ENCODE assay signal across 1 cellular context in genomic region chr19:3343619-3344502, GRCh38.
TF ChIP-seq lines count a peak whose summit lies in the region.

No MANE protein-coding gene starts in this region.

TF ChIP-seq in HepG2, 621 proteins besides CTCF, POLR2A, EP300 and RAD21 (continued from another document and continues in another):
- TF ChIP-seq HNF1A (IDR thresholded peaks at IDR 0.05; ENCODE audit: low read depth) (no peak), HNF1A (CRISPR knock-in tag; IDR thresholded peaks at IDR 0.05; ENCODE audit: borderline replicate concordance) (0 out of 2 replicates have a peak, but pooled peaks have one; percentile 22), NFYB (CRISPR knock-in tag; IDR thresholded peaks at IDR 0.05) (peak; percentile 100), SP1 (IDR thresholded peaks at IDR 0.05) (0 out of 2 replicates have a peak, but pooled peaks have one; percentile 33), SP1 (CRISPR knock-in tag; IDR thresholded peaks at IDR 0.05) (peak; percentile 87), PHF20 (CRISPR knock-in tag; IDR thresholded peaks at IDR 0.05) (no peak), SP2 (CRISPR knock-in tag; IDR thresholded peaks at IDR 0.05) (peak; percentile 88), ZNF574 (CRISPR knock-in tag; IDR thresholded peaks at IDR 0.05) (no peak; the same call in 1 of the 2 replicates), SNAPC5 (CRISPR knock-in tag; IDR thresholded peaks at IDR 0.05; ENCODE audit: borderline replicate concordance) (no peak), NFYC (CRISPR knock-in tag; IDR thresholded peaks at IDR 0.05) (peak; percentile 96), GABPA (IDR thresholded peaks at IDR 0.05; ENCODE audit: low read depth, low read length) (no peak), GABPA (CRISPR knock-in tag; IDR thresholded peaks at IDR 0.05; ENCODE audit: low read depth) (0 out of 2 replicates have a peak, but pooled peaks have one; percentile 4), MXI1 (IDR thresholded peaks at IDR 0.05; ENCODE audit: borderline replicate concordance, low read depth, low read length) (no peak; the same call in 2 of the 3 replicates), ZNF205 (CRISPR knock-in tag; IDR thresholded peaks at IDR 0.05) (no peak), MTF2 (CRISPR knock-in tag; IDR thresholded peaks at IDR 0.05; ENCODE audit: borderline replicate concordance) (no peak), HNF4G (IDR thresholded peaks at IDR 0.05; ENCODE audit: borderline replicate concordance, low read depth, low read length) (0 out of 2 replicates have a peak, but pooled peaks have one; percentile 10), HNF4G (CRISPR knock-in tag; IDR thresholded peaks at IDR 0.05; ENCODE audit: borderline replicate concordance, low read depth) (no peak), TAF1 (CRISPR knock-in tag; IDR thresholded peaks at IDR 0.05) (no peak), CEBPB (IDR thresholded peaks at IDR 0.05; ENCODE audit: borderline replicate concordance, low read depth, low read length) (peak; percentile 93), ZNF772 (CRISPR knock-in tag; IDR thresholded peaks at IDR 0.05) (no peak), ZNF891 (CRISPR knock-in tag; IDR thresholded peaks at IDR 0.05) (peak; percentile 58; the same call in 1 of the 2 replicates), KMT2A (CRISPR knock-in tag; IDR thresholded peaks at IDR 0.05) (0 out of 2 replicates have a peak, but pooled peaks have one; percentile 17), SMAD3 (CRISPR knock-in tag; IDR thresholded peaks at IDR 0.05) (0 out of 2 replicates have a peak, but pooled peaks have one; percentile 18), ZNF530 (CRISPR knock-in tag; IDR thresholded peaks at IDR 0.05; ENCODE audit: low read depth) (no peak), TIGD3 (CRISPR knock-in tag; IDR thresholded peaks at IDR 0.05; ENCODE audit: borderline replicate concordance) (no peak), FOXA1 (IDR thresholded peaks at IDR 0.05) (no peak), FOXA1 (CRISPR knock-in tag; IDR thresholded peaks at IDR 0.05) (peak; percentile 25; the same call in 1 of the 2 replicates), REPIN1 (CRISPR knock-in tag; IDR thresholded peaks at IDR 0.05; ENCODE audit: borderline replicate concordance, low read depth) (no peak), GFI1 (CRISPR knock-in tag; IDR thresholded peaks at IDR 0.05; ENCODE audit: borderline replicate concordance) (no peak), CEBPG (CRISPR knock-in tag; IDR thresholded peaks at IDR 0.05) (peak; percentile 86), U2AF2 (IDR thresholded peaks at IDR 0.05; ENCODE audit: low read depth, low read length) (no peak), ZFAT (CRISPR knock-in tag; conservative IDR thresholded peaks at IDR 0.05) (no peak), ZNF609 (CRISPR knock-in tag; IDR thresholded peaks at IDR 0.05; ENCODE audit: borderline replicate concordance) (no peak), ZFX (CRISPR knock-in tag; IDR thresholded peaks at IDR 0.05; ENCODE audit: low read depth) (no peak), SOX5 (CRISPR knock-in tag; IDR thresholded peaks at IDR 0.05; ENCODE audit: borderline replicate concordance) (peak; percentile 9; the same call in 1 of the 2 replicates), ZIK1 (CRISPR knock-in tag; IDR thresholded peaks at IDR 0.05; ENCODE audit: borderline replicate concordance, low read depth) (no peak), AGO1 (IDR thresholded peaks at IDR 0.05; ENCODE audit: low read depth, low read length, poor library complexity, severe bottlenecking) (no peak), RFXAP (CRISPR knock-in tag; IDR thresholded peaks at IDR 0.05; ENCODE audit: borderline replicate concordance) (0 out of 2 replicates have a peak, but pooled peaks have one; percentile 47), HCFC1 (IDR thresholded peaks at IDR 0.05; ENCODE audit: low read depth, low read length) (no peak), RNF2 (conservative IDR thresholded peaks at IDR 0.05; ENCODE audit: low read depth) (no peak), ARID4A (CRISPR knock-in tag; IDR thresholded peaks at IDR 0.05; ENCODE audit: borderline replicate concordance) (peak; percentile 35; the same call in 1 of the 2 replicates), ZHX1 (CRISPR knock-in tag; IDR thresholded peaks at IDR 0.05; ENCODE audit: low read depth) (no peak), ZNF644 (CRISPR knock-in tag; IDR thresholded peaks at IDR 0.05; ENCODE audit: low read depth) (no peak), ASH2L (IDR thresholded peaks at IDR 0.05; ENCODE audit: insufficient read length, low read depth, low read length) (no peak), ZNF510 (CRISPR knock-in tag; IDR thresholded peaks at IDR 0.05; ENCODE audit: low read depth) (no peak)
